21 cellular contexts compared by ENCODE assay signal in genomic region chr10:119024882-119025281, GRCh38. TPM values are rescaled to one million over a fixed set of nuclear protein-coding genes. Genes with fewer than 3 reads are reported as not detected.
DNase-seq lines count a peak whose midpoint lies in the region; ATAC-seq, FAIRE-seq and TF ChIP-seq lines count a peak whose summit lies in the region.
"Had no signal": no experiment of that assay in that cellular context is flagged by ENCODE, and none has a peak within 500 bp of the region (broad histone marks: within the 10 kb centered on the region; RNA-seq: fewer than 3 reads in every experiment).

No MANE protein-coding gene starts in this region.

- H3K4me3 Mint-ChIP-seq in astrocyte (ENCODE audit: unreplicated experiment), result no peak overlapping the region
- H3K4me3 Mint-ChIP-seq: CD8-positive, alpha-beta T cell; central memory CD8-positive, alpha-beta T cell; stimulated activated naive B cell treated with anti-CD40 and anti-IgM and Interleukin-4, amounts not matched to agents 10 μg/mL and 1 μg/mL and 100 μg/mL, for 72 hours; T-helper 2 cell treated with Interferon-gamma antibody and Interleukin-4, amounts not matched to agents 5 μg/mL and 100 μg/mL, for 36 hours had no signal

- H3K4me1 Mint-ChIP-seq in astrocyte (ENCODE audit: low read depth, unreplicated experiment), result peaks cover 36% of the 10 kb centered on the region
- H3K4me1 Mint-ChIP-seq: central memory CD8-positive, alpha-beta T cell; stimulated activated naive B cell treated with anti-CD40 and anti-IgM and Interleukin-4, amounts not matched to agents 10 μg/mL and 1 μg/mL and 100 μg/mL, for 72 hours had no signal

- no peaks in the 10 kb centered on the region for H3K9me3 ChIP-seq in right atrium auricular region
- H3K9me3 ChIP-seq in astrocyte (ENCODE audit: insufficient read depth, low read depth, low read length), result no peaks in the 10 kb centered on the region
- no peaks in the 10 kb centered on the region for H3K9me3 ChIP-seq in trophoblast cell (ENCODE audit: insufficient read depth, low read depth, low read length)
- H3K9me3 ChIP-seq in upper lobe of right lung, result no peaks in the 10 kb centered on the region
- H3K9me3 ChIP-seq: adrenal gland, SJSA1, uterus had no signal

- H3K14ac ChIP-seq in trophoblast cell (ENCODE audit: low read length), result peak overlapping the region; percentile 12

- H3K4me3 ChIP-seq in right atrium auricular region (no peak overlapping the region), astrocyte (ENCODE audit: insufficient read depth, low read depth, low read length) (no peak overlapping the region), trophoblast cell (ENCODE audit: low read depth, low read length) (no peak overlapping the region), upper lobe of right lung (no peak overlapping the region)
- H3K4me3 ChIP-seq: adrenal gland, SJSA1, uterus had no signal

- no peak overlapping the region for H3K23ac ChIP-seq in trophoblast cell (ENCODE audit: low read length)

- no peak overlapping the region for H3K4ac ChIP-seq in trophoblast cell (ENCODE audit: low read depth, low read length)

- peaks cover 8% of the 10 kb centered on the region for H4K20me1 ChIP-seq in astrocyte (ENCODE audit: insufficient read depth, low read length)

- H4K91ac ChIP-seq in trophoblast cell (ENCODE audit: low read depth, low read length), result no peak overlapping the region

- H3K79me1 ChIP-seq in trophoblast cell (ENCODE audit: low read length), result no peaks in the 10 kb centered on the region

- H3K79me2 ChIP-seq in astrocyte (ENCODE audit: insufficient read depth, low read length) (no peaks in the 10 kb centered on the region), trophoblast cell (ENCODE audit: control insufficient read depth, insufficient read depth, low read length, poor library complexity) (peaks cover 2% of the 10 kb centered on the region)

- no peaks in the 10 kb centered on the region for H3K36me3 Mint-ChIP-seq in astrocyte (ENCODE audit: low read depth, unreplicated experiment)
- H3K36me3 Mint-ChIP-seq: CD8-positive, alpha-beta T cell; stimulated activated naive B cell treated with anti-CD40 and anti-IgM and Interleukin-4, amounts not matched to agents 10 μg/mL and 1 μg/mL and 100 μg/mL, for 72 hours had no signal

- no peak for FAIRE-seq in astrocyte (lab: Jason Lieb, UNC)
- FAIRE-seq: keratinocyte had no signal

- H3K27me3 Mint-ChIP-seq in astrocyte (ENCODE audit: low read depth, unreplicated experiment), result no peaks in the 10 kb centered on the region
- H3K27me3 Mint-ChIP-seq: central memory CD8-positive, alpha-beta T cell had no signal

- peak overlapping the region; percentile 7 for H3K18ac ChIP-seq in trophoblast cell (ENCODE audit: low read length)

- H3K9ac ChIP-seq in astrocyte (ENCODE audit: low read length), result no peak overlapping the region
- no peak overlapping the region for H3K9ac ChIP-seq in trophoblast cell (ENCODE audit: low read length)

- no peaks in the 10 kb centered on the region for H3K9me3 Mint-ChIP-seq in astrocyte (ENCODE audit: unreplicated experiment)
- H3K9me3 Mint-ChIP-seq: CD8-positive, alpha-beta T cell; central memory CD8-positive, alpha-beta T cell; stimulated activated naive B cell treated with anti-CD40 and anti-IgM and Interleukin-4, amounts not matched to agents 10 μg/mL and 1 μg/mL and 100 μg/mL, for 72 hours; T-helper 2 cell treated with Interferon-gamma antibody and Interleukin-4, amounts not matched to agents 5 μg/mL and 100 μg/mL, for 36 hours had no signal

- H2AK5ac ChIP-seq in trophoblast cell (ENCODE audit: low read length), result no peak overlapping the region

- no CpG with 5 or more reads among the region's 6 CpGs for WGBS in trophoblast cell (ENCODE audit: extremely low coverage, insufficient coverage, insufficient read length)

- H3K27me3 ChIP-seq in right atrium auricular region, result no peaks in the 10 kb centered on the region
- H3K27me3 ChIP-seq in astrocyte (ENCODE audit: insufficient read depth, low read length), result no peaks in the 10 kb centered on the region
- H3K27me3 ChIP-seq in trophoblast cell (ENCODE audit: insufficient read depth, low read length), result no peaks in the 10 kb centered on the region
- no peaks in the 10 kb centered on the region for H3K27me3 ChIP-seq in upper lobe of right lung
- H3K27me3 ChIP-seq: adrenal gland, SJSA1, uterus had no signal

- no peak overlapping the region for H2BK120ac ChIP-seq in trophoblast cell (ENCODE audit: insufficient read depth, low read length, poor library complexity)

- H3K27ac ChIP-seq in right atrium auricular region (peak overlapping the region; percentile 83 to 92), astrocyte (ENCODE audit: low read depth, low read length) (no peak overlapping the region), trophoblast cell (ENCODE audit: low read depth, low read length) (no peak overlapping the region), upper lobe of right lung (peak overlapping the region; percentile 68)
- H3K27ac ChIP-seq: adrenal gland, SJSA1 had no signal

- H3K36me3 ChIP-seq in right atrium auricular region (no peaks in the 10 kb centered on the region), astrocyte (ENCODE audit: insufficient read depth, low read length) (no peaks in the 10 kb centered on the region), trophoblast cell (ENCODE audit: control insufficient read depth in 1 of 2, insufficient read depth in 2 of 2, low read length in 2 of 2) (no peaks in the 10 kb centered on the region), upper lobe of right lung (no peaks in the 10 kb centered on the region)
- H3K36me3 ChIP-seq: adrenal gland, SJSA1, uterus had no signal

- H3K4me2 ChIP-seq in astrocyte (ENCODE audit: low read length) (peak overlapping the region; percentile 28), trophoblast cell (ENCODE audit: low read length) (peak overlapping the region; percentile 11)

- ATAC-seq in Right ventricle myocardium inferior (no peak), upper lobe of right lung (no peak), HG03439 (IDR thresholded peaks at IDR 0.05; ENCODE audit: unreplicated experiment) (no peak)
- ATAC-seq: CD8-positive, alpha-beta T cell; stimulated activated naive B cell treated with anti-CD40 and anti-IgM and Interleukin-4, amounts not matched to agents 10 μg/mL and 1 μg/mL and 100 μg/mL, for 72 hours had no signal

- no peak overlapping the region for H4K8ac ChIP-seq in trophoblast cell (ENCODE audit: low read depth, low read length)

- peaks cover 0 to 33% of the 10 kb centered on the region in 2 donors for H3K4me1 ChIP-seq in right atrium auricular region
- peaks cover 44% of the 10 kb centered on the region for H3K4me1 ChIP-seq in astrocyte (ENCODE audit: insufficient read depth, low read length)
- H3K4me1 ChIP-seq in trophoblast cell (ENCODE audit: control insufficient read depth in 1 of 2, insufficient read depth in 2 of 2, low read length in 2 of 2), result peaks cover 31 to 32% of the 10 kb centered on the region in 2 experiments
- peaks cover 9% of the 10 kb centered on the region for H3K4me1 ChIP-seq in upper lobe of right lung

- H3K27ac Mint-ChIP-seq in astrocyte (ENCODE audit: unreplicated experiment), result no peak overlapping the region
- H3K27ac Mint-ChIP-seq: CD8-positive, alpha-beta T cell; stimulated activated naive B cell treated with anti-CD40 and anti-IgM and Interleukin-4, amounts not matched to agents 10 μg/mL and 1 μg/mL and 100 μg/mL, for 72 hours; T-helper 2 cell treated with Interferon-gamma antibody and Interleukin-4, amounts not matched to agents 5 μg/mL and 100 μg/mL, for 36 hours had no signal

- H2BK12ac ChIP-seq in trophoblast cell (ENCODE audit: low read length), result peak overlapping the region; percentile 51

- no peak overlapping the region for H2BK5ac ChIP-seq in trophoblast cell (ENCODE audit: low read depth, low read length, poor library complexity)

- no peak for TF ChIP-seq CTCF in right atrium auricular region (IDR thresholded peaks at IDR 0.05)
- no peak for TF ChIP-seq CTCF in astrocyte (IDR thresholded peaks at IDR 0.05; ENCODE audit: insufficient read depth, low read depth, low read length)
- no peak for TF ChIP-seq CTCF in upper lobe of right lung (IDR thresholded peaks at IDR 0.05)

- intact Hi-C loops in Right ventricle myocardium inferior (cut with DNase I), result loop anchor here (5.0 to 10.0 kb wide), 4 partner anchors 68 to 460 kb away; no protein-coding TSS in a partner anchor
- intact Hi-C loops in upper lobe of right lung (cut with DNase I), result no loop called here

- H4K12ac ChIP-seq in trophoblast cell (ENCODE audit: low read depth, low read length), result no peak overlapping the region

- no peak overlapping the region for H2AFZ ChIP-seq in astrocyte (ENCODE audit: low read depth, low read length)
- H2AFZ ChIP-seq in trophoblast cell (ENCODE audit: insufficient read depth, low read length, poor library complexity), result no peak overlapping the region

- DNase-seq in right atrium auricular region (ENCODE audit: low spot score) (no peak), Right ventricle myocardium inferior (ENCODE audit: missing footprints) (no peak), astrocyte (ENCODE audit: low read depth) (no peak), trophoblast cell (peak; percentile 85 to 89), upper lobe of right lung (no peak), GOT3 (lab: John Stamatoyannopoulos, UW) (no peak), glomerular visceral epithelial cell (ENCODE audit: extremely low spot score) (no peak)
- DNase-seq: activated CD4-positive, alpha-beta T cell treated with anti-CD3 and anti-CD28 coated beads for 1 hour; activated effector memory CD4-positive, alpha-beta T cell treated with Interleukin-2 at 50 U/mL for 16 hours; CD8-positive, alpha-beta T cell; effector CD4-positive, alpha-beta T cell; hippocampal formation; NCI-H2029 treated with DMSO at 0.1 percent for 48 hours; stimulated activated naive B cell treated with anti-CD40 and anti-IgM and Interleukin-4, amounts not matched to agents 10 μg/mL and 1 μg/mL and 100 μg/mL, for 72 hours had no signal

RNA-seq across cellular contexts. Expression of gene NANOS1, which starts 4.6 kb away (rescaled TPM):
- 1 to 10 TPM; 5.2 to 7.8 TPM for total RNA-seq in right atrium auricular region
- total RNA-seq in Right ventricle myocardium inferior, result 16.0 TPM
- total RNA-seq in astrocyte, result 3.0 and 4.7 TPM in 2 replicates
- polyA plus RNA-seq in trophoblast cell (2013), result 2.4 and 3.3 TPM in 2 replicates
- 2.9 TPM for total RNA-seq in upper lobe of right lung

RNA-seq across cellular contexts. Expression of gene EIF3A, which starts 55.7 kb away (rescaled TPM):
- total RNA-seq in right atrium auricular region (10 to 100 TPM; 69.8 to 76.9 TPM), Right ventricle myocardium inferior (88.7 TPM), astrocyte (137 and 146 TPM in 2 replicates), upper lobe of right lung (96.9 TPM)
- polyA plus RNA-seq in trophoblast cell (2013), result 155 and 157 TPM in 2 replicates

Comparison
In these comparisons a context has a peak if more than half of its experiments do, and no peak if none do; other contexts are left out.
1. DNase-seq: peak in trophoblast cell (2 of 2); none in right atrium auricular region (single experiment), Right ventricle myocardium inferior (single experiment), astrocyte (single experiment), upper lobe of right lung (single experiment), GOT3 (single experiment) and glomerular visceral epithelial cell (single experiment).
2. H3K27ac ChIP-seq: peak in right atrium auricular region (2 of 2) and upper lobe of right lung (single experiment); none in astrocyte (single experiment) and trophoblast cell (single experiment).